20 cellular contexts compared by ENCODE assay signal in the genomic region with DNA sequence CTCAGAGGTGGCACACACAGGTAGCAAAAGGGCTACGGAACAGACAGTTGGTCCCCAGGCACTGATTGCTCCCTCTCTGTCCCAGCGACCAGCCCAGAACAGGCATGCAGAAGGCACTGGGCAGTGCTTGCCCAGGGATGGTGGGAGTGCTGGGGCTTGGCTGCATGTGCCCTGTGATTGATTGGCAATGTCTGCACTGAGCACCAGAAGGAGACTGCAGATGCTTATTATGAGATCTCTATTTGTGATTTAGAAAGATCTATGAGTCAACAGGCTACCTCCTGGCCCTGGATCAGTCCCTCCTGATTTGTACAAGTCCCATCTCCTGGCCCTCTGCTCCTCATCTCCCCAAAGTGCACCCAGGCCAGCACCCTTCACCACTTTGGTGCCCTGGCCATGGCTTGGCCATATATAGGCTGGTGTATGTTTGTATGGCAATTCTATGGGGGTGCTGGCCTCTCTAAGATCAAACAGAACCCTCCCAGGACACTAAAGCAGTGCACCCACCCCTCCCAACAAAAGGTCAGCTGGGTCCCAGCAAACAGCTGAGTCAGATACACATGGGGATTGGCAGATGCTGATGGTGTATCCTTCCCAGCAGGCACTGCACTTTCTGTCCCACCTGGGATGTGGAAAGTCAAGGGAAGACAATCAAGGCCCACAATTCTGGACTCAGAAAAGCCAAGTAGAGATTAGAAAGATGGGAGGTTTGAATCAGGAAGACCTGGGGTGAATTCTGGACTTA. TPM values are rescaled to one million over a fixed set of nuclear protein-coding genes. Genes with fewer than 3 reads are reported as not detected.
DNase-seq lines count a peak whose midpoint lies in the region; ATAC-seq and TF ChIP-seq lines count a peak whose summit lies in the region.
"Had no signal": no experiment of that assay in that cellular context is flagged by ENCODE, and none has a peak within 500 bp of the region (broad histone marks: within the 10 kb centered on the region; RNA-seq: fewer than 3 reads in every experiment).

No MANE protein-coding gene starts in this region.

- H3K4me1 ChIP-seq in BE2C, result no peaks in the 10 kb centered on the region
- peaks cover 0 to 8% of the 10 kb centered on the region in 2 donors for H3K4me1 ChIP-seq in neuronal stem cell (ENCODE audit: control insufficient read depth in 2 of 2, insufficient read depth in 1 of 2, low read depth in 1 of 2, low read length in 2 of 2)
- H3K4me1 ChIP-seq: Caco-2 had no signal

- H4K8ac ChIP-seq in neuronal stem cell (ENCODE audit: low read depth, low read length), result no peak overlapping the region

- H3K9ac ChIP-seq in neuronal stem cell (ENCODE audit: low read depth, low read length, poor library complexity), result no peak overlapping the region

- H3K27ac ChIP-seq in neuronal stem cell (replicated peaks; ENCODE audit: low read length), result no peak overlapping the region
- H3K27ac ChIP-seq: neutrophil, RWPE1, thoracic aorta had no signal

- no peak for TF ChIP-seq CTCF in BE2C (IDR thresholded peaks at IDR 0.05; ENCODE audit: low read depth, low read length)

- H3K4me2 ChIP-seq in neuronal stem cell (ENCODE audit: insufficient read depth, low read length, poor library complexity, severe bottlenecking), result no peak overlapping the region

- TF ChIP-seq POLR2A in GM18505 (IDR thresholded peaks at IDR 0.05; ENCODE audit: borderline replicate concordance, extremely low read depth, insufficient read depth, insufficient read length), result no peak

- no peak overlapping the region for H4K91ac ChIP-seq in neuronal stem cell (ENCODE audit: low read depth, low read length, poor library complexity)

- no peak overlapping the region for H2BK120ac ChIP-seq in neuronal stem cell (ENCODE audit: low read depth, low read length)

- H3K9me3 ChIP-seq in BE2C, result no peaks in the 10 kb centered on the region
- no peaks in the 10 kb centered on the region for H3K9me3 ChIP-seq in neuronal stem cell (replicated peaks in 1 of 2; ENCODE audit: control insufficient read depth in 2 of 2, insufficient read depth in 1 of 2, low read depth in 1 of 2, low read length in 2 of 2)
- H3K9me3 ChIP-seq: Caco-2, neutrophil, thoracic aorta had no signal

- H3K79me1 ChIP-seq in neuronal stem cell (ENCODE audit: low read depth, low read length), result no peaks in the 10 kb centered on the region

- no peak overlapping the region for H2AFZ ChIP-seq in neuronal stem cell (ENCODE audit: low read length)

- no peak overlapping the region for H2BK5ac ChIP-seq in neuronal stem cell (ENCODE audit: low read length)

- H2AK5ac ChIP-seq in neuronal stem cell (ENCODE audit: low read depth, low read length), result peak overlapping the region; percentile 8

- DNase-seq in AG08396 (ENCODE audit: low spot score) (peak; percentile 1), BE2C (peak; percentile 5), ecto neural progenitor cell (ENCODE audit: low spot score) (peak; percentile 42), neuronal stem cell (ENCODE audit: low spot score) (no peak), kidney tubule cell (ENCODE audit: low spot score) (no peak), SIG-M5 treated with dmso at 0.1 percent for 504 hours (lab: John Stamatoyannopoulos, UW; ENCODE audit: unreplicated experiment) (no peak)
- DNase-seq: activated T-cell treated with anti-CD3 and anti-CD28 coated beads, Interleukin-2, amount 50 U/mL, for 72 hours; AML-193; Caco-2; erythroblast; Kasumi-1; left colon; NCI-H1048; NCI-H2029 treated with DMSO at 0.1 percent for 48 hours; NCI-H510A had no signal

- H3K18ac ChIP-seq in neuronal stem cell (ENCODE audit: low read length), result no peak overlapping the region

- no peak for ATAC-seq in GM18505 (IDR thresholded peaks at IDR 0.05; ENCODE audit: unreplicated experiment)
- ATAC-seq: activated T-cell treated with anti-CD3 and anti-CD28 coated beads, Interleukin-2, amount 50 U/mL, for 72 hours; left colon had no signal

- H2BK12ac ChIP-seq in neuronal stem cell (ENCODE audit: low read length), result no peak overlapping the region

- no CpG with 5 or more reads among the region's 2 CpGs for WGBS in neuronal stem cell (ENCODE audit: extremely low coverage in 2 of 2, insufficient read length in 2 of 2, insufficient replicate concordance in 1 of 2), 2 donors

- no peak overlapping the region for H3K23ac ChIP-seq in neuronal stem cell (ENCODE audit: low read depth, low read length, poor library complexity)

- H3K27me3 ChIP-seq in BE2C (no peaks in the 10 kb centered on the region; the same call in 1 of the 2 replicates), neuronal stem cell (ENCODE audit: control insufficient read depth in 3 of 3, insufficient read depth in 3 of 3, low read depth in 1 of 3, low read length in 3 of 3) (peaks cover 0 to 39% (median 4%) of the 10 kb centered on the region in 3 experiments)
- H3K27me3 ChIP-seq: dorsolateral prefrontal cortex had no signal

- H3K4me3 ChIP-seq in BE2C (ENCODE audit: low read depth, low read length) (no peak overlapping the region), neuronal stem cell (ENCODE audit: low read length in 2 of 2) (no peak overlapping the region)
- H3K4me3 ChIP-seq: dorsolateral prefrontal cortex, thoracic aorta had no signal

- no peak overlapping the region for H3K14ac ChIP-seq in neuronal stem cell (ENCODE audit: low read length)

- H3K36me3 ChIP-seq in BE2C (no peaks in the 10 kb centered on the region), neuronal stem cell (replicated peaks in 1 of 2; ENCODE audit: control insufficient read depth in 2 of 2, insufficient read depth in 2 of 2, low read length in 2 of 2) (no peaks in the 10 kb centered on the region)
- H3K36me3 ChIP-seq: neutrophil, thoracic aorta had no signal

- peak overlapping the region; percentile 70 for H2BK15ac ChIP-seq in neuronal stem cell (ENCODE audit: low read length)

- no peak overlapping the region for H3K4ac ChIP-seq in neuronal stem cell (ENCODE audit: low read length)

RNA-seq across cellular contexts. Expression of a gene that starts 30.9 kb away (rescaled TPM):
- 0.71 TPM for polyA plus RNA-seq in BE2C (2012; ENCODE audit: insufficient read depth, insufficient read length, low read depth)
- 0.79 TPM for polyA plus RNA-seq in neuronal stem cell (2013, experiment 1 of 2)
- 0.65 TPM for polyA plus RNA-seq in neuronal stem cell (2013, experiment 2 of 2)

Comparison
In these comparisons a context has a peak if more than half of its experiments do, and no peak if none do; other contexts are left out.
1. DNase-seq: peak in AG08396 (single experiment), BE2C (single experiment) and ecto neural progenitor cell (single experiment); none in neuronal stem cell (single experiment), kidney tubule cell (single experiment) and SIG-M5 treated with dmso at 0.1 percent for 504 hours (single experiment).